8 cellular contexts compared by ENCODE assay signal in the genomic region with DNA sequence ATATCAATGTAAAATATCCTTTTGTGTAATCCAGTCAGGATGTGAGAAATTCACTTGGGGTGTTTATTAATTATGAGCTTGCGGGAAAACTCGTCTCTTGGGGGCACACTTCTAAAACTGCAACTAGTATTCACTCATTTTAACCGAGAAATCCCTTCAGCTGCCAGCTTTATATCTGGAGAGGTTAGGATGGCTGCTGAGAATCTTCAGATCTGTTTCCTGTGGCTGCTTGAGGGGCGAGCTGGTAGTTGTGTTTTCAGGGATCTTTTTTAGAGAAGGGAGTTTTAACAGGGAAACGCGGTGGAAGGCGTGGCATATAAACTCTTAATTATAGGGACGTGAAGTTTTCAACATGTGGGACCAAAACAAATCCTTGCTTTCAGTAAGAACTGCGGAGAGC. TPM values are rescaled to one million over a fixed set of nuclear protein-coding genes. Genes with fewer than 3 reads are reported as not detected.
DNase-seq lines count a peak whose midpoint lies in the region; ATAC-seq and TF ChIP-seq lines count a peak whose summit lies in the region.

No MANE protein-coding gene starts in this region.

- WGBS in prostate gland = 1% methylated on average over 9 of the region's 9 CpGs

- no peaks in the 10 kb centered on the region for H3K36me3 Mint-ChIP-seq in T-helper 2 cell treated with Interferon-gamma antibody and Interleukin-4, amounts not matched to agents 5 μg/mL and 100 μg/mL, for 36 hours (ENCODE audit: low read depth)
- H3K36me3 Mint-ChIP-seq in T-cell = no peaks in the 10 kb centered on the region

- ATAC-seq in T-cell (replicated peaks in 1 of 4) (no peak), GM18498 (IDR thresholded peaks at IDR 0.05; ENCODE audit: unreplicated experiment) (no peak), GM19467 (IDR thresholded peaks at IDR 0.05; ENCODE audit: unreplicated experiment) (no peak)

- peaks cover 17% of the 10 kb centered on the region for H3K4me1 Mint-ChIP-seq in T-helper 2 cell treated with Interferon-gamma antibody and Interleukin-4, amounts not matched to agents 5 μg/mL and 100 μg/mL, for 36 hours (ENCODE audit: low read depth)
- peaks cover 22 to 31% (median 29%) of the 10 kb centered on the region in 3 donors for H3K4me1 Mint-ChIP-seq in T-cell

- no peaks in the 10 kb centered on the region for H3K9me3 ChIP-seq in prostate gland

- no peak overlapping the region for H3K27ac Mint-ChIP-seq in T-helper 2 cell treated with Interferon-gamma antibody and Interleukin-4, amounts not matched to agents 5 μg/mL and 100 μg/mL, for 36 hours
- H3K27ac Mint-ChIP-seq in T-cell = peak overlapping the region; percentile 18 to 36

- CTCF ChIA-PET in T-cell (lab: Charles Lee) (no interaction called here), HEK293T (lab: Yijun Ruan, JAX) (interaction anchor here (1.0 kb wide), 1 partner anchor 25 kb away, joined by 4 read pairs; no protein-coding TSS in a partner anchor)

- peak overlapping the region; percentile 95 for H3K4me3 Mint-ChIP-seq in T-helper 2 cell treated with Interferon-gamma antibody and Interleukin-4, amounts not matched to agents 5 μg/mL and 100 μg/mL, for 36 hours
- peak overlapping the region; percentile 94 to 98 (median 97) for H3K4me3 Mint-ChIP-seq in T-cell

- intact Hi-C loops in prostate gland (cut with DNase I) = loop anchor here (5.0 kb wide), 2 partner anchors 88 to 112 kb away; no protein-coding TSS in a partner anchor

- peak overlapping the region; percentile 76 to 94 for H3K4me3 ChIP-seq in foreskin fibroblast (ENCODE audit: low read depth in 1 of 2, low read length in 2 of 2)
- H3K4me3 ChIP-seq in prostate gland = peak overlapping the region; percentile 65 to 67

- H3K4me1 ChIP-seq in prostate gland (replicated peaks) = no peaks in the 10 kb centered on the region

- no peaks in the 10 kb centered on the region for H3K27me3 ChIP-seq in prostate gland (replicated peaks; ENCODE audit: insufficient read depth)

- no peaks in the 10 kb centered on the region for H3K9me3 Mint-ChIP-seq in T-helper 2 cell treated with Interferon-gamma antibody and Interleukin-4, amounts not matched to agents 5 μg/mL and 100 μg/mL, for 36 hours
- H3K9me3 Mint-ChIP-seq in T-cell = no peaks in the 10 kb centered on the region

- H3K36me3 ChIP-seq in prostate gland = no peaks in the 10 kb centered on the region

- peaks cover 51% of the 10 kb centered on the region for H3K27me3 Mint-ChIP-seq in T-helper 2 cell treated with Interferon-gamma antibody and Interleukin-4, amounts not matched to agents 5 μg/mL and 100 μg/mL, for 36 hours (ENCODE audit: low read depth)
- peaks cover 0 to 1% of the 10 kb centered on the region in 2 donors for H3K27me3 Mint-ChIP-seq in T-cell

- H3K27ac ChIP-seq in prostate gland = peak overlapping the region; percentile 85 to 88

- TF ChIP-seq CTCF in foreskin fibroblast (IDR thresholded peaks at IDR 0.05; ENCODE audit: low read depth, low read length) (no peak), prostate gland (IDR thresholded peaks at IDR 0.05) (peak in 2 of 4 experiments; percentile 14 to 15)

- TF ChIP-seq POLR2A in prostate gland (IDR thresholded peaks at IDR 0.05) = no peak

- DNase-seq in T-helper 2 cell treated with Interferon-gamma antibody and Interleukin-4, amounts not matched to agents 5 μg/mL and 100 μg/mL, for 36 hours (ENCODE audit: low spot score) = no peak
- DNase-seq in T-helper 2 cell (no peak), T-cell (no peak), foreskin fibroblast (peak in 1 of 2 donors; percentile 59), prostate gland (ENCODE audit: low spot score) (peak; percentile 27), HEK293T (ENCODE audit: extremely low spot score) (no peak)

- POLR2A ChIA-PET in T-cell (lab: Charles Lee) (no interaction called here), HEK293T (lab: Yijun Ruan, JAX) (interaction anchor here (0.5 to 2.7 kb wide), 9 partner anchors 12 to 116 kb away, joined by 4 to 13 read pairs (median 7); no protein-coding TSS in a partner anchor)

TF ChIP-seq in HEK293T, 16 proteins besides CTCF, POLR2A, EP300 and RAD21:
- TF ChIP-seq, protein P1, sequence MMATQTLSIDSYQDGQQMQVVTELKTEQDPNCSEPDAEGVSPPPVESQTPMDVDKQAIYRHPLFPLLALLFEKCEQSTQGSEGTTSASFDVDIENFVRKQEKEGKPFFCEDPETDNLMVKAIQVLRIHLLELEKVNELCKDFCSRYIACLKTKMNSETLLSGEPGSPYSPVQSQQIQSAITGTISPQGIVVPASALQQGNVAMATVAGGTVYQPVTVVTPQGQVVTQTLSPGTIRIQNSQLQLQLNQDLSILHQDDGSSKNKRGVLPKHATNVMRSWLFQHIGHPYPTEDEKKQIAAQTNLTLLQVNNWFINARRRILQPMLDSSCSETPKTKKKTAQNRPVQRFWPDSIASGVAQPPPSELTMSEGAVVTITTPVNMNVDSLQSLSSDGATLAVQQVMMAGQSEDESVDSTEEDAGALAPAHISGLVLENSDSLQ (IDR thresholded peaks at IDR 0.05) = no peak
- TF ChIP-seq CTBP1 (IDR thresholded peaks at IDR 0.05; ENCODE audit: borderline replicate concordance) (no peak), ZNF384 (IDR thresholded peaks at IDR 0.05) (no peak), SUZ12 (IDR thresholded peaks at IDR 0.05) (no peak), L3MBTL2 (conservative IDR thresholded peaks at IDR 0.05) (no peak), ELF4 (IDR thresholded peaks at IDR 0.05) (no peak), HDGF (IDR thresholded peaks at IDR 0.05; ENCODE audit: borderline replicate concordance) (no peak), FOXK2 (IDR thresholded peaks at IDR 0.05) (no peak), FOXM1 (IDR thresholded peaks at IDR 0.05; ENCODE audit: borderline replicate concordance) (no peak), FOXA1 (IDR thresholded peaks at IDR 0.05) (no peak), BHLHE40 (IDR thresholded peaks at IDR 0.05; ENCODE audit: borderline replicate concordance) (no peak), NFRKB (IDR thresholded peaks at IDR 0.05) (no peak), TARDBP (IDR thresholded peaks at IDR 0.05) (no peak), SP1 (IDR thresholded peaks at IDR 0.05) (no peak)

RNA-seq across cellular contexts. Expression of gene PPFIBP1, which starts 0.8 kb away (rescaled TPM):
- 1 to 10 TPM; 4.1 to 6.1 (median 5.8) TPM for total RNA-seq in T-cell
- total RNA-seq in prostate gland = 100 to 1,000 TPM in 1 of 2 donors, 10 to 100 TPM in 1; 61.3 to 121 TPM

Comparison
In these comparisons a context has a peak if more than half of its experiments do, and no peak if none do; other contexts are left out.
1. RNA of gene PPFIBP1, which starts 0.8 kb away (total RNA-seq): 61.3 to 121 TPM in prostate gland; 4.1 to 6.1 TPM in T-cell; every median in the first group is over 4 times any median in the second.